Comparison of ENCODE assay signal across 1 cellular context in the genomic region with DNA sequence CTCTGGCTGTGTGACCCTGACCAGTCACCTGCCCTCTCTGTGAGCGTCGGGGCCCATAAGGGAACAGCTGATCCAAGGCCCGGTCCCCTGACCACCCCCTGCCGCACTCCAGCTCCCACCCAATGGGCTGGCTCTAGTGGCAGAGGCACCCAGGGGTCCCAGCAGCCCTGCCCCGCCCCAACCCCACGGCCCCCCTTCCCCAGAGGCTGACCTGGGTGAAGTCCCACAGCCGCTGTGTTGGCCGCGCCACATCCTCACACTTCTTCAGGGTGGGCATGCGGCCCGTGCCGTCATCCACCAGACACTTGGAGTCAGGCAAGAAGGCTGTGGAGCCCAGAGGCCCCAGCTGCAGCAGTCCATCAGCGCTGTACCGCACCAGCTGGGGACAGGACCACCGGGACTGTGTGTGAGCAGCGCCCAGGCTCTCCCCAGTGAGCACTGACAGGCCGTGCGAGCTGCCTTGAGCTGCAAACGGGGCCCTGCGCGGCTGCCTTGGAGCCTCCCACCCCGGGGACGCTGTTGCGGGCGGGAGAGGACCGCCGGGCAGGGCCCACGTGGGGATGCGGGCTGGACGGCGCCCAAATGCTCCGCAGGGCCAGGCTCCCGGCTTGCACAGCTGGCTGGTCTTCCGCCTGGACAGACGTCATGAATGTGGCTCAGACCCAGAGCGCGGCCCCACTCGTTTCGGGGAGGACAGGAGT.
TF ChIP-seq lines count a peak whose summit lies in the region.

No MANE protein-coding gene starts in this region.

TF ChIP-seq in HepG2, 621 proteins besides CTCF, POLR2A, EP300 and RAD21:
- TF ChIP-seq, protein P1, sequence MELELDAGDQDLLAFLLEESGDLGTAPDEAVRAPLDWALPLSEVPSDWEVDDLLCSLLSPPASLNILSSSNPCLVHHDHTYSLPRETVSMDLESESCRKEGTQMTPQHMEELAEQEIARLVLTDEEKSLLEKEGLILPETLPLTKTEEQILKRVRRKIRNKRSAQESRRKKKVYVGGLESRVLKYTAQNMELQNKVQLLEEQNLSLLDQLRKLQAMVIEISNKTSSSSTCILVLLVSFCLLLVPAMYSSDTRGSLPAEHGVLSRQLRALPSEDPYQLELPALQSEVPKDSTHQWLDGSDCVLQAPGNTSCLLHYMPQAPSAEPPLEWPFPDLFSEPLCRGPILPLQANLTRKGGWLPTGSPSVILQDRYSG (CRISPR knock-in tag; IDR thresholded peaks at IDR 0.05), result no peak
- TF ChIP-seq, protein P2, sequence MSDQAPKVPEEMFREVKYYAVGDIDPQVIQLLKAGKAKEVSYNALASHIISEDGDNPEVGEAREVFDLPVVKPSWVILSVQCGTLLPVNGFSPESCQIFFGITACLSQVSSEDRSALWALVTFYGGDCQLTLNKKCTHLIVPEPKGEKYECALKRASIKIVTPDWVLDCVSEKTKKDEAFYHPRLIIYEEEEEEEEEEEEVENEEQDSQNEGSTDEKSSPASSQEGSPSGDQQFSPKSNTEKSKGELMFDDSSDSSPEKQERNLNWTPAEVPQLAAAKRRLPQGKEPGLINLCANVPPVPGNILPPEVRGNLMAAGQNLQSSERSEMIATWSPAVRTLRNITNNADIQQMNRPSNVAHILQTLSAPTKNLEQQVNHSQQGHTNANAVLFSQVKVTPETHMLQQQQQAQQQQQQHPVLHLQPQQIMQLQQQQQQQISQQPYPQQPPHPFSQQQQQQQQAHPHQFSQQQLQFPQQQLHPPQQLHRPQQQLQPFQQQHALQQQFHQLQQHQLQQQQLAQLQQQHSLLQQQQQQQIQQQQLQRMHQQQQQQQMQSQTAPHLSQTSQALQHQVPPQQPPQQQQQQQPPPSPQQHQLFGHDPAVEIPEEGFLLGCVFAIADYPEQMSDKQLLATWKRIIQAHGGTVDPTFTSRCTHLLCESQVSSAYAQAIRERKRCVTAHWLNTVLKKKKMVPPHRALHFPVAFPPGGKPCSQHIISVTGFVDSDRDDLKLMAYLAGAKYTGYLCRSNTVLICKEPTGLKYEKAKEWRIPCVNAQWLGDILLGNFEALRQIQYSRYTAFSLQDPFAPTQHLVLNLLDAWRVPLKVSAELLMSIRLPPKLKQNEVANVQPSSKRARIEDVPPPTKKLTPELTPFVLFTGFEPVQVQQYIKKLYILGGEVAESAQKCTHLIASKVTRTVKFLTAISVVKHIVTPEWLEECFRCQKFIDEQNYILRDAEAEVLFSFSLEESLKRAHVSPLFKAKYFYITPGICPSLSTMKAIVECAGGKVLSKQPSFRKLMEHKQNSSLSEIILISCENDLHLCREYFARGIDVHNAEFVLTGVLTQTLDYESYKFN (CRISPR knock-in tag; conservative IDR thresholded peaks at IDR 0.05), result no peak
- TF ChIP-seq DNMT1 (CRISPR knock-in tag; IDR thresholded peaks at IDR 0.05) (no peak), ZNF768 (CRISPR knock-in tag; IDR thresholded peaks at IDR 0.05) (peak; percentile 57; the same call in 1 of the 2 replicates), POLR2AphosphoS2 (IDR thresholded peaks at IDR 0.05; ENCODE audit: low read depth, low read length) (no peak), HDAC1 (CRISPR knock-in tag; IDR thresholded peaks at IDR 0.05) (no peak), TBP (CRISPR knock-in tag; IDR thresholded peaks at IDR 0.05) (no peak), MED13 (CRISPR knock-in tag; IDR thresholded peaks at IDR 0.05) (no peak)
- TF ChIP-seq, protein P3, sequence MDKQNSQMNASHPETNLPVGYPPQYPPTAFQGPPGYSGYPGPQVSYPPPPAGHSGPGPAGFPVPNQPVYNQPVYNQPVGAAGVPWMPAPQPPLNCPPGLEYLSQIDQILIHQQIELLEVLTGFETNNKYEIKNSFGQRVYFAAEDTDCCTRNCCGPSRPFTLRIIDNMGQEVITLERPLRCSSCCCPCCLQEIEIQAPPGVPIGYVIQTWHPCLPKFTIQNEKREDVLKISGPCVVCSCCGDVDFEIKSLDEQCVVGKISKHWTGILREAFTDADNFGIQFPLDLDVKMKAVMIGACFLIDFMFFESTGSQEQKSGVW (CRISPR knock-in tag; IDR thresholded peaks at IDR 0.05; ENCODE audit: borderline replicate concordance), result no peak
